ENCODE assay signal across 8 cellular contexts in genomic region chr1:27392096-27392777, GRCh38. TPM values are rescaled to one million over a fixed set of nuclear protein-coding genes. Genes with fewer than 3 reads are reported as not detected.
DNase-seq lines count a peak whose midpoint lies in the region; ATAC-seq and TF ChIP-seq lines count a peak whose summit lies in the region.

Gene GPR3 (plus strand): TSS chr1:27392622. CDS start chr1:27393799, 1,177 bp downstream.

- peak within 1 kb of the TSS; percentile 95 for H2AK5ac ChIP-seq in neuronal stem cell (ENCODE audit: low read depth, low read length)

- peak within 1 kb of the TSS; percentile 17 for H3K4ac ChIP-seq in neuronal stem cell (ENCODE audit: low read length)

- ATAC-seq in foreskin keratinocyte: peak; percentile 79

- peak; percentile 80 for TF ChIP-seq CTCF in foreskin keratinocyte (conservative IDR thresholded peaks at IDR 0.05)

- H3K23ac ChIP-seq in neuronal stem cell (ENCODE audit: low read depth, low read length, poor library complexity): peak within 1 kb of the TSS; percentile 61

- no peaks in the 10 kb centered on the region for H3K36me3 ChIP-seq in neuronal stem cell (replicated peaks in 1 of 2; ENCODE audit: control insufficient read depth in 2 of 2, insufficient read depth in 2 of 2, low read length in 2 of 2)

- peak within 1 kb of the TSS; percentile 60 to 90 for H3K4me3 ChIP-seq in neuronal stem cell (ENCODE audit: low read length in 2 of 2)

- peak within 1 kb of the TSS; percentile 54 for H2BK15ac ChIP-seq in neuronal stem cell (ENCODE audit: low read length)

- peak within 1 kb of the TSS; percentile 90 for H3K27ac ChIP-seq in foreskin keratinocyte
- H3K27ac ChIP-seq in neuronal stem cell (replicated peaks; ENCODE audit: low read length): no peak within 1 kb of the TSS

- H3K9me3 ChIP-seq in neuronal stem cell (replicated peaks in 1 of 2; ENCODE audit: control insufficient read depth in 2 of 2, insufficient read depth in 1 of 2, low read depth in 1 of 2, low read length in 2 of 2): no peaks in the 10 kb centered on the region

- peak within 1 kb of the TSS; percentile 75 for H2BK5ac ChIP-seq in neuronal stem cell (ENCODE audit: low read length)

- peak within 1 kb of the TSS; percentile 98 for H3K18ac ChIP-seq in neuronal stem cell (ENCODE audit: low read length)

- H2AFZ ChIP-seq in neuronal stem cell (ENCODE audit: low read length): peak within 1 kb of the TSS; percentile 94

- no peak within 1 kb of the TSS for H4K8ac ChIP-seq in neuronal stem cell (ENCODE audit: low read depth, low read length)

- peak; percentile 95 for DNase-seq in Daoy (ENCODE audit: low read depth)
- peak; percentile 83 for DNase-seq in H4 (ENCODE audit: low spot score)
- peak; percentile 91 for DNase-seq in M059J (ENCODE audit: low read depth)
- peak; percentile 86 for DNase-seq in SIG-M5 treated with dmso at 0.1 percent for 504 hours (lab: John Stamatoyannopoulos, UW; ENCODE audit: unreplicated experiment)
- DNase-seq in activated gamma-delta T cell treated with anti-CD3 and anti-CD28 coated beads, Interleukin-2, amount 50 U/mL, for 16 hours (ENCODE audit: low read depth): peak; percentile 85
- DNase-seq in foreskin keratinocyte: peak; percentile 42 to 76
- DNase-seq in neuronal stem cell (ENCODE audit: low spot score): peak; percentile 89
- peak; percentile 81 for DNase-seq in stromal cell of bone marrow (ENCODE audit: low read depth)

- WGBS in neuronal stem cell (ENCODE audit: extremely low coverage in 2 of 2, insufficient read length in 2 of 2, insufficient replicate concordance in 1 of 2), 2 donors: no CpG with 5 or more reads among the region's 69 CpGs

- peak within 1 kb of the TSS; percentile 85 for H3K4me2 ChIP-seq in neuronal stem cell (ENCODE audit: insufficient read depth, low read length, poor library complexity, severe bottlenecking)

- H2BK12ac ChIP-seq in neuronal stem cell (ENCODE audit: low read length): peak within 1 kb of the TSS; percentile 16

- peaks cover 5% of the 10 kb centered on the region for H3K79me1 ChIP-seq in neuronal stem cell (ENCODE audit: low read depth, low read length)

- no peaks in the 10 kb centered on the region for H3K27me3 ChIP-seq in foreskin keratinocyte
- peaks cover 0 to 24% (median 5%) of the 10 kb centered on the region in 3 experiments for H3K27me3 ChIP-seq in neuronal stem cell (ENCODE audit: control insufficient read depth in 3 of 3, insufficient read depth in 3 of 3, low read depth in 1 of 3, low read length in 3 of 3)

- H3K4me1 ChIP-seq in foreskin keratinocyte (peaks cover 5% of the 10 kb centered on the region), neuronal stem cell (ENCODE audit: control insufficient read depth in 2 of 2, insufficient read depth in 1 of 2, low read depth in 1 of 2, low read length in 2 of 2) (peaks cover 10 to 12% of the 10 kb centered on the region in 2 donors)

- no peak within 1 kb of the TSS for H4K91ac ChIP-seq in neuronal stem cell (ENCODE audit: low read depth, low read length, poor library complexity)

- H3K9ac ChIP-seq in neuronal stem cell (ENCODE audit: low read depth, low read length, poor library complexity): peak within 1 kb of the TSS; percentile 88

- peak within 1 kb of the TSS; percentile 4 for H2BK120ac ChIP-seq in neuronal stem cell (ENCODE audit: low read depth, low read length)

- peak within 1 kb of the TSS; percentile 76 for H3K14ac ChIP-seq in neuronal stem cell (ENCODE audit: low read length)

RNA-seq across cellular contexts. Expression of gene GPR3, which starts in this region (rescaled TPM):
- 0.80 and 2.0 TPM in 2 replicates for total RNA-seq in Daoy (2014; rRNA removed; shearing (Covaris generic))
- total RNA-seq in H4 (2014; rRNA removed; shearing (Covaris generic)): 0.23 and 1.1 TPM in 2 replicates
- 2.0 and 2.6 TPM in 2 replicates for total RNA-seq in M059J (2014; rRNA removed; shearing (Covaris generic))
- 1.9 and 2.4 TPM in 2 replicates for total RNA-seq in foreskin keratinocyte
- polyA plus RNA-seq in foreskin keratinocyte: 2.4 and 2.9 TPM in 2 replicates
- 7.5 TPM for polyA plus RNA-seq in neuronal stem cell (2013, experiment 1 of 2)
- 7.8 TPM for polyA plus RNA-seq in neuronal stem cell (2013, experiment 2 of 2)
